Comparison of ENCODE assay signal across 13 cellular contexts in the genomic region with DNA sequence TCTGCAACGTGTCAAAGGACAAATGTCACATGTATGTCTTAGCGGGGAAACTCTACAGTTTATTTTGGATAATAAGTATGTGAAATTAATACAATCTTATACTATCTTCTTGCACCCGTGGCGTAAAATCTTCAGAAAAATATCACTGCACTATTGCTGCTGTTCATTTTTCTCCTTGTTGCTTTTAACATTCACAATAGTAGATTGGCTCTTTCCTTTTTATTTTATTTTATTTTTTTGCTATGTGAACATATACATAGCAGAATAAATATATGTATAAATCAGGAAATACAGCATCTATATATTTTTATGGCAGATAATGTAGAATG. TPM values are rescaled to one million over a fixed set of nuclear protein-coding genes. Genes with fewer than 3 reads are reported as not detected.
"Had no signal": no experiment of that assay in that cellular context is flagged by ENCODE, and none has a peak within 500 bp of the region (broad histone marks: within the 10 kb centered on the region; RNA-seq: fewer than 3 reads in every experiment).

No MANE protein-coding gene starts in this region.

- H3K36me3 ChIP-seq: prostate gland had no signal

- H3K9me3 Mint-ChIP-seq: natural killer cell; stimulated activated naive CD8-positive, alpha-beta T cell treated with anti-CD3 and anti-CD28 coated beads, Interleukin-15, amount 100 ng/mL, for 72 hours had no signal

- H3K36me3 Mint-ChIP-seq: natural killer cell had no signal

- H3K4me3 ChIP-seq: hepatocyte, lung, prostate gland had no signal

- DNase-seq: natural killer cell, T1000 had no signal

- H3K27ac Mint-ChIP-seq: activated CD8-positive, alpha-beta memory T cell treated with anti-CD3 and anti-CD28 coated beads, Interleukin-2, amount 10 ng/mL, durations not matched to agents 7 days and 5 days; natural killer cell; stimulated activated naive CD8-positive, alpha-beta T cell treated with anti-CD3 and anti-CD28 coated beads, Interleukin-15, amount 100 ng/mL, for 72 hours had no signal

- H3K4me3 Mint-ChIP-seq: activated CD8-positive, alpha-beta memory T cell treated with anti-CD3 and anti-CD28 coated beads, Interleukin-2, amount 10 ng/mL, durations not matched to agents 7 days and 5 days; natural killer cell; stimulated activated naive CD8-positive, alpha-beta T cell treated with anti-CD3 and anti-CD28 coated beads, Interleukin-15, amount 100 ng/mL, for 72 hours had no signal

- H3K9me3 ChIP-seq: prostate gland had no signal

- H3K27ac ChIP-seq: prostate gland had no signal

- H3K4me1 ChIP-seq: prostate gland had no signal

RNA-seq across cellular contexts. Expression of a gene that starts 15.4 kb away (rescaled TPM):
- total RNA-seq: activated CD8-positive, alpha-beta memory T cell treated with anti-CD3 and anti-CD28 coated beads, Interleukin-2, amount 10 ng/mL, durations not matched to agents 7 days and 5 days; esophagus mucosa; hepatocyte; mucosa of gallbladder; omental fat pad; prostate gland; temporal lobe; ureter had no signal
- polyA plus RNA-seq: adipose tissue, hepatocyte had no signal

RNA-seq across cellular contexts. Expression of a gene that starts 19.5 kb away (rescaled TPM):
- total RNA-seq: esophagus mucosa, prostate gland, temporal lobe, ureter had no signal
